In genomic region chr7:141956084-141956483, GRCh38 we compare ENCODE assay signal across 25 cellular contexts. TPM values are rescaled to one million over a fixed set of nuclear protein-coding genes. Genes with fewer than 3 reads are reported as not detected.
DNase-seq lines count a peak whose midpoint lies in the region; ATAC-seq and TF ChIP-seq lines count a peak whose summit lies in the region.
"Had no signal": no experiment of that assay in that cellular context is flagged by ENCODE, and none has a peak within 500 bp of the region (broad histone marks: within the 10 kb centered on the region; RNA-seq: fewer than 3 reads in every experiment).

No MANE protein-coding gene starts in this region.

- no peaks in the 10 kb centered on the region for H3K4me1 ChIP-seq in foreskin keratinocyte
- H3K4me1 ChIP-seq: colonic mucosa, pancreas, SJCRH30, vagina had no signal

- DNase-seq in HCEC 1CT (peak; percentile 51), NOMO-1 treated with dmso at 0.1 percent for 144 hours (lab: John Stamatoyannopoulos, UW; ENCODE audit: unreplicated experiment) (peak; percentile 49), foreskin keratinocyte (peak; percentile 43 to 60), superior temporal gyrus (ENCODE audit: extremely low spot score) (peak; percentile 17), C1 segment of cervical spinal cord (lab: John Stamatoyannopoulos, UW) (no peak), foreskin melanocyte (no peak)
- DNase-seq in activated naive CD4-positive, alpha-beta T cell (lab: John Stamatoyannopoulos, UW): no peak
- DNase-seq: activated CD8-positive, alpha-beta T cell treated with anti-CD3 and anti-CD28 coated beads for 36 hours; activated naive CD4-positive, alpha-beta T cell treated with anti-CD3 and anti-CD28 coated beads, Interleukin-2, amount 50 U/mL, for 16 hours; activated T-cell treated with anti-CD3 and anti-CD28 coated beads, Interleukin-2, amount 50 U/mL, for 24 hours; colonic mucosa; DMS153; foreskin fibroblast; MM.1S; NCI-H2081; NCI-H510A; pancreas; SJCRH30; small intestine; stimulated activated CD4-positive, alpha-beta T cell treated with anti-CD3 and anti-CD28 coated beads, Interleukin-4, amount 100 ng/mL, for 1 hour had no signal

- TF ChIP-seq CTCF in foreskin keratinocyte (conservative IDR thresholded peaks at IDR 0.05): no peak

- peak; percentile 45 for ATAC-seq in foreskin keratinocyte
- ATAC-seq: activated CD8-positive, alpha-beta T cell treated with anti-CD3 and anti-CD28 coated beads for 36 hours; HepG2; WTC11 had no signal

- no peak overlapping the region for H3K27ac ChIP-seq in foreskin keratinocyte
- H3K27ac ChIP-seq: colonic mucosa, pancreas, SJCRH30, vagina had no signal

- no peaks in the 10 kb centered on the region for H3K27me3 ChIP-seq in foreskin keratinocyte
- H3K27me3 ChIP-seq: colonic mucosa, pancreas, SJCRH30, vagina had no signal

RNA-seq across cellular contexts. Expression of gene CLEC5A, which starts 9.3 kb away (rescaled TPM):
- 0.04 TPM in 1 of 2 replicates, not detected in the other for total RNA-seq in foreskin keratinocyte
- not detected in 2 replicates for polyA plus RNA-seq in foreskin keratinocyte
- total RNA-seq: activated CD8-positive, alpha-beta T cell treated with anti-CD3 and anti-CD28 coated beads for 36 hours; HepG2; SJCRH30; T-helper 2 cell treated with Interferon-gamma antibody and Interleukin-4, amounts not matched to agents 100 ng/mL and 5 ng/mL, for 36 hours; WTC11 had no signal
- polyA plus RNA-seq: BJ, HepG2 had no signal

RNA-seq across cellular contexts. Expression of gene TAS2R38, which starts 17.5 kb away (rescaled TPM):
- total RNA-seq in foreskin keratinocyte: not detected in 2 replicates
- not detected in 2 replicates for polyA plus RNA-seq in foreskin keratinocyte
- total RNA-seq: activated CD8-positive, alpha-beta T cell treated with anti-CD3 and anti-CD28 coated beads for 36 hours; colonic mucosa; HepG2; pancreas; SJCRH30; T-helper 2 cell treated with Interferon-gamma antibody and Interleukin-4, amounts not matched to agents 100 ng/mL and 5 ng/mL, for 36 hours; vagina; WTC11 had no signal
- polyA plus RNA-seq: BJ, HepG2, pancreas, small intestine had no signal

RNA-seq across cellular contexts. Expression of gene MGAM, which starts 39.6 kb away (rescaled TPM):
- total RNA-seq in foreskin keratinocyte: under 0.01 and 0.35 TPM in 2 replicates
- 0.01 and 0.08 TPM in 2 replicates for polyA plus RNA-seq in foreskin keratinocyte

RNA-seq across cellular contexts. Expression of gene OR9A4, which starts 39.9 kb away (rescaled TPM):
- total RNA-seq in foreskin keratinocyte: not detected in 2 replicates
- polyA plus RNA-seq in foreskin keratinocyte: not detected in 2 replicates
- total RNA-seq: activated CD8-positive, alpha-beta T cell treated with anti-CD3 and anti-CD28 coated beads for 36 hours; colonic mucosa; HepG2; pancreas; SJCRH30; T-helper 2 cell treated with Interferon-gamma antibody and Interleukin-4, amounts not matched to agents 100 ng/mL and 5 ng/mL, for 36 hours; vagina; WTC11 had no signal
- polyA plus RNA-seq: BJ, HepG2, pancreas, small intestine had no signal

Comparison
In these comparisons a context has a peak if more than half of its experiments do, and no peak if none do; other contexts are left out.
1. DNase-seq: peak in HCEC 1CT (single experiment), NOMO-1 treated with dmso at 0.1 percent for 144 hours (single experiment), foreskin keratinocyte (2 of 2) and superior temporal gyrus (single experiment); none in activated naive CD4-positive, alpha-beta T cell (0 of 4), C1 segment of cervical spinal cord (0 of 14) and foreskin melanocyte (single experiment).